1 cellular context compared by ENCODE assay signal in genomic region chr4:128725405-128725804, GRCh38.
TF ChIP-seq lines count a peak whose summit lies in the region.

No MANE protein-coding gene starts in this region.

TF ChIP-seq in HepG2, 621 proteins besides CTCF, POLR2A, EP300 and RAD21 (continued from another document and continues in another):
- TF ChIP-seq ZNF609 (CRISPR knock-in tag; IDR thresholded peaks at IDR 0.05; ENCODE audit: borderline replicate concordance) (no peak), DNMT1 (CRISPR knock-in tag; IDR thresholded peaks at IDR 0.05) (no peak), FOXP1 (IDR thresholded peaks at IDR 0.05) (no peak), FOXP1 (CRISPR knock-in tag; IDR thresholded peaks at IDR 0.05) (peak; percentile 85), ZNF232 (CRISPR knock-in tag; IDR thresholded peaks at IDR 0.05; ENCODE audit: borderline replicate concordance) (no peak), ZNF138 (CRISPR knock-in tag; IDR thresholded peaks at IDR 0.05; ENCODE audit: low read depth) (no peak), ZNF503 (CRISPR knock-in tag; IDR thresholded peaks at IDR 0.05) (no peak), MBD4 (IDR thresholded peaks at IDR 0.05; ENCODE audit: borderline replicate concordance, low read length) (no peak), CBX1 (IDR thresholded peaks at IDR 0.05; ENCODE audit: low read depth) (no peak), NFAT5 (CRISPR knock-in tag; IDR thresholded peaks at IDR 0.05) (no peak), ZNF839 (CRISPR knock-in tag; IDR thresholded peaks at IDR 0.05; ENCODE audit: borderline replicate concordance) (no peak), PRDM15 (CRISPR knock-in tag; IDR thresholded peaks at IDR 0.05) (no peak), ZNF713 (CRISPR knock-in tag; IDR thresholded peaks at IDR 0.05) (no peak), MXD4 (CRISPR knock-in tag; IDR thresholded peaks at IDR 0.05) (no peak; the same call in 1 of the 2 replicates), ZNF136 (CRISPR knock-in tag; IDR thresholded peaks at IDR 0.05; ENCODE audit: low read depth) (no peak), HNF1A (IDR thresholded peaks at IDR 0.05; ENCODE audit: low read depth) (no peak), HNF1A (CRISPR knock-in tag; IDR thresholded peaks at IDR 0.05; ENCODE audit: borderline replicate concordance) (no peak), RFX3 (CRISPR knock-in tag; IDR thresholded peaks at IDR 0.05) (no peak), THAP9 (CRISPR knock-in tag; IDR thresholded peaks at IDR 0.05; ENCODE audit: borderline replicate concordance) (no peak)
